ENCODE assay signal across 7 cellular contexts in genomic region chr17:20700528-20700927, GRCh38.
DNase-seq lines count a peak whose midpoint lies in the region; ATAC-seq and TF ChIP-seq lines count a peak whose summit lies in the region.
"Not testable (repeated sequence)": the region's sequence is repeated elsewhere in the genome, so short reads cannot be mapped to it uniquely, and the experiment has no call there.

No MANE protein-coding gene starts in this region.

- CTCF ChIA-PET in A673 (lab: Charles Lee); HCT116 (lab: Charles Lee): not testable (repeated sequence)
- CTCF ChIA-PET in PC-9 (lab: Charles Lee), result interaction anchor here (0.7 kb wide), 1 partner anchor 474 kb away, joined by 4 read pairs; no protein-coding TSS in a partner anchor

- H3K4me1 Mint-ChIP-seq in central memory CD8-positive, alpha-beta T cell, result peaks cover 17% of the 10 kb centered on the region
- H3K4me1 Mint-ChIP-seq in natural killer cell, result peaks cover 76 to 78% of the 10 kb centered on the region in 2 donors

- not testable (repeated sequence) for H3K4me3 ChIP-seq in A673 (ENCODE audit: low read depth, low read length, poor library complexity, severe bottlenecking); HCT116 (replicated peaks in 1 of 2; ENCODE audit: low read depth in 1 of 2, low read length in 2 of 2); NB4 (ENCODE audit: low read depth, low read length); PC-9

- H4K20me1 ChIP-seq in HCT116 (ENCODE audit: insufficient read depth); PC-9 (ENCODE audit: insufficient read depth): not testable (repeated sequence)

- H3K27ac Mint-ChIP-seq in central memory CD8-positive, alpha-beta T cell (ENCODE audit: low read depth), result not testable (repeated sequence)
- H3K27ac Mint-ChIP-seq in natural killer cell, result peak overlapping the region; percentile 93 to 98

- H3K36me3 ChIP-seq in A673 (ENCODE audit: insufficient read depth, low read length, poor library complexity, severe bottlenecking); HCT116 (ENCODE audit: control insufficient read depth in 1 of 2, insufficient read depth in 2 of 2, low read length in 2 of 2); PC-9 (ENCODE audit: low read depth): not testable (repeated sequence)

- H3K36me3 Mint-ChIP-seq in central memory CD8-positive, alpha-beta T cell (ENCODE audit: insufficient read depth); natural killer cell: not testable (repeated sequence)

- peaks cover 31% of the 10 kb centered on the region for H3F3A ChIP-seq in PC-9 (ENCODE audit: insufficient read depth, low read depth)

- not testable (repeated sequence) for H3K4me2 ChIP-seq in HCT116 (ENCODE audit: low read length); PC-9

- POLR2A ChIA-PET in A673 (lab: Charles Lee; ENCODE audit: low non-redundant PET); HCT116 (lab: Charles Lee): not testable (repeated sequence)
- POLR2A ChIA-PET in PC-9 (lab: Charles Lee; ENCODE audit: unreplicated experiment), result interaction anchor here (0.6 kb wide), 1 partner anchor 173 kb away, joined by 13 read pairs; no protein-coding TSS in a partner anchor

- H3K79me2 ChIP-seq in HCT116 (ENCODE audit: insufficient read depth, low read length); PC-9 (ENCODE audit: low read depth): not testable (repeated sequence)

- peak; percentile 55 for DNase-seq in A673 (ENCODE audit: low spot score)
- DNase-seq in HCT116 (ENCODE audit: low read depth, low spot score); central memory CD8-positive, alpha-beta T cell (ENCODE audit: low spot score in 2 of 2); natural killer cell: not testable (repeated sequence)
- peak; percentile 86 for DNase-seq in NB4 (ENCODE audit: low read depth)
- DNase-seq in PC-9, result peak; percentile 22 to 94
- peak; percentile 26 for DNase-seq in astrocyte of the hippocampus (ENCODE audit: low read depth, low spot score)

- H3K9me3 ChIP-seq in A673 (ENCODE audit: low read depth, low read length, poor library complexity, severe bottlenecking); HCT116 (ENCODE audit: control insufficient read depth in 1 of 2, insufficient read depth in 1 of 2, low read depth in 1 of 2, low read length in 2 of 2); PC-9 (ENCODE audit: insufficient read depth, low read depth): not testable (repeated sequence)

- TF ChIP-seq POLR2A in HCT116 (IDR thresholded peaks at IDR 0.05; ENCODE audit: borderline replicate concordance, extremely low read depth, insufficient read depth, insufficient read length); NB4 (IDR thresholded peaks at IDR 0.05; ENCODE audit: extremely low read depth, insufficient read length): not testable (repeated sequence)

- not testable (repeated sequence) for H3K9me3 Mint-ChIP-seq in central memory CD8-positive, alpha-beta T cell; natural killer cell

- not testable (repeated sequence) for TF ChIP-seq RAD21 in HCT116 (IDR thresholded peaks at IDR 0.05; ENCODE audit: low read depth)

- not testable (repeated sequence) for BruUV-seq in A673 (replicated peaks; lab: Mats Ljungman, UMichigan); HCT116 (replicated peaks; lab: Mats Ljungman, UMichigan); PC-9 (replicated peaks; lab: Mats Ljungman, UMichigan)

- H3K27me3 Mint-ChIP-seq in central memory CD8-positive, alpha-beta T cell; natural killer cell (ENCODE audit: low read depth in 2 of 2): not testable (repeated sequence)

- H3K9me2 ChIP-seq in HCT116 (ENCODE audit: insufficient read depth); PC-9 (ENCODE audit: insufficient read depth): not testable (repeated sequence)

- H3K4me1 ChIP-seq in A673 (ENCODE audit: insufficient read depth, low read length, poor library complexity, severe bottlenecking); HCT116 (ENCODE audit: control insufficient read depth in 1 of 2, insufficient read depth in 2 of 2, low read length in 2 of 2): not testable (repeated sequence)
- H3K4me1 ChIP-seq in PC-9 (replicated peaks; ENCODE audit: insufficient read depth), result peaks cover 36% of the 10 kb centered on the region

- not testable (repeated sequence) for H3K4me3 Mint-ChIP-seq in central memory CD8-positive, alpha-beta T cell
- H3K4me3 Mint-ChIP-seq in natural killer cell, result peak overlapping the region; percentile 99

- TF ChIP-seq CTCF in A673 (conservative IDR thresholded peaks at IDR 0.05; ENCODE audit: low read depth, low read length); HCT116 (IDR thresholded peaks at IDR 0.05 in 2 of 3, conservative IDR thresholded peaks at IDR 0.05 in 1 of 3; ENCODE audit: borderline replicate concordance in 1 of 3, insufficient read depth in 1 of 3, low read depth in 2 of 3, low read length in 2 of 3); NB4 (IDR thresholded peaks at IDR 0.05; ENCODE audit: low read depth, low read length); PC-9 (conservative IDR thresholded peaks at IDR 0.05); natural killer cell (IDR thresholded peaks at IDR 0.05): not testable (repeated sequence)

- H3K27ac ChIP-seq in A673 (ENCODE audit: low read depth, low read length, poor library complexity, severe bottlenecking); HCT116 (ENCODE audit: low read depth, low read length): not testable (repeated sequence)
- H3K27ac ChIP-seq in PC-9, result peak overlapping the region; percentile 93

- H2AFZ ChIP-seq in HCT116 (ENCODE audit: low read depth, low read length, poor library complexity, severe bottlenecking); PC-9: not testable (repeated sequence)

- H3K9ac ChIP-seq in HCT116 (ENCODE audit: low read length), result not testable (repeated sequence)

- RAD21 ChIA-PET in HCT116 (lab: Charles Lee; ENCODE audit: low non-redundant PET in 1 of 2, low total read pairs in 2 of 2, uncharacterized antibody in 2 of 2, unreplicated experiment in 2 of 2), result not testable (repeated sequence)

- intact Hi-C loops in A673 (cut with micrococcal nuclease; ENCODE audit: unreplicated experiment) (loop anchor here (10.0 kb wide), 1 partner anchor 76 kb away; no protein-coding TSS in a partner anchor), natural killer cell (cut with micrococcal nuclease) (loop anchor here (5.0 kb wide), 2 partner anchors 53 to 97 kb away; no protein-coding TSS in a partner anchor)
- intact Hi-C loops in HCT116 (cut with micrococcal nuclease); PC-9 (cut with micrococcal nuclease; ENCODE audit: unreplicated experiment): not testable (repeated sequence)

- peak; percentile 84 for ATAC-seq in HCT116
- ATAC-seq in central memory CD8-positive, alpha-beta T cell (replicated peaks; ENCODE audit: extremely low read depth, poor library complexity, severe bottlenecking), result peak; percentile 16
- ATAC-seq in natural killer cell, result peak in 2 of 3 donors; percentile 22 to 53

- H3K27me3 ChIP-seq in A673 (replicated peaks; ENCODE audit: insufficient read depth, low read depth, low read length, poor library complexity); HCT116 (ENCODE audit: insufficient read depth, low read length); PC-9 (ENCODE audit: insufficient read depth, low read depth): not testable (repeated sequence)

TF ChIP-seq in HCT116, 20 proteins besides CTCF, POLR2A, EP300 and RAD21:
- TF ChIP-seq MAX (IDR thresholded peaks at IDR 0.05), result 0 out of 2 replicates have a peak, but pooled peaks have one; percentile 14

Comparison
In these comparisons a context has a peak if more than half of its experiments do, and no peak if none do; other contexts are left out.
1. ATAC-seq: peak in every context shown above with its lines; median percentile 84 in HCT116; 38 in natural killer cell; 16 in central memory CD8-positive, alpha-beta T cell.